Comparison of ENCODE assay signal across 21 cellular contexts in genomic region chr4:55291227-55291629, GRCh38. TPM values are rescaled to one million over a fixed set of nuclear protein-coding genes. Genes with fewer than 3 reads are reported as not detected.
DNase-seq lines count a peak whose midpoint lies in the region; TF ChIP-seq lines count a peak whose summit lies in the region.
"Had no signal": no experiment of that assay in that cellular context is flagged by ENCODE, and none has a peak within 500 bp of the region (broad histone marks: within the 10 kb centered on the region; RNA-seq: fewer than 3 reads in every experiment).

No MANE protein-coding gene starts in this region.

- H3K4me3 ChIP-seq in adrenal gland (no peak overlapping the region), fibroblast of the aortic adventitia (ENCODE audit: low read depth, low read length) (no peak overlapping the region), SK-N-SH (ENCODE audit: low read depth in 2 of 2, low read length in 1 of 2) (no peak overlapping the region), H7 (ENCODE audit: insufficient read depth, low read depth, low read length) (no peak overlapping the region)
- H3K4me3 ChIP-seq: A549, esophagus squamous epithelium, pancreas, skin epidermis had no signal

- H3K27me3 ChIP-seq in adrenal gland (no peaks in the 10 kb centered on the region), SK-N-SH (ENCODE audit: insufficient read depth) (no peaks in the 10 kb centered on the region), H7 (ENCODE audit: control insufficient read depth, insufficient read depth, low read length) (no peaks in the 10 kb centered on the region)
- H3K27me3 ChIP-seq: esophagus squamous epithelium had no signal

- H3K4me1 ChIP-seq in adrenal gland (replicated peaks in 1 of 2) (no peaks in the 10 kb centered on the region), SK-N-SH (ENCODE audit: control insufficient read depth in 1 of 2, insufficient read depth in 2 of 2, low read depth in 1 of 2, low read length in 1 of 2) (no peaks in the 10 kb centered on the region)
- H3K4me1 ChIP-seq: A549, esophagus squamous epithelium, pancreas had no signal

- CTCF ChIA-PET in SK-N-SH (lab: Yijun Ruan, JAX), result interaction anchor here (1.2 kb wide), 1 partner anchor 21 kb away, joined by 3 read pairs; no protein-coding TSS in a partner anchor

- no peaks in the 10 kb centered on the region for H4K20me1 ChIP-seq in SK-N-SH (ENCODE audit: insufficient read depth)

- intact Hi-C loops in adrenal gland (cut with DNase I), result no loop called here

- peak; percentile 4 for DNase-seq in AG08395 (ENCODE audit: low spot score)
- peak in 4 of 7 donors; percentile 4 to 24 (median 16) for DNase-seq in adrenal gland
- peak; percentile 70 for DNase-seq in fibroblast of the aortic adventitia (ENCODE audit: low read depth)
- DNase-seq in myocyte (ENCODE audit: low read depth), result peak; percentile 38
- no peak for DNase-seq in SK-N-SH
- no peak for DNase-seq in SKM-1 treated with dmso at 0.1 percent for 144 hours (lab: John Stamatoyannopoulos, UW; ENCODE audit: unreplicated experiment)
- no peak for DNase-seq in H7
- no peak for DNase-seq in DMS153 (lab: John Stamatoyannopoulos, UW)
- DNase-seq: activated CD4-positive, alpha-beta T cell treated with anti-CD3 and anti-CD28 coated beads, Interleukin-2, amount 10 ng/mL, durations not matched to agents 24 days and 14 days; cerebellar nuclear complex; effector memory CD8-positive, alpha-beta T cell; esophagus squamous epithelium; hypothalamus; kidney; naive thymus-derived CD8-positive, alpha-beta T cell; NCI-H1694 treated with DMSO at 0.1 percent for 48 hours; NCI-H2227 treated with DMSO at 0.1 percent for 48 hours; pancreas; stimulated activated CD4-positive, alpha-beta T cell treated with anti-CD3 and anti-CD28 coated beads, Interleukin-4, amount 100 ng/mL, for 24 hours had no signal

- H3K9ac ChIP-seq in SK-N-SH, result no peak overlapping the region

- no peak for TF ChIP-seq POLR2A in adrenal gland (IDR thresholded peaks at IDR 0.05)

- H3K79me2 ChIP-seq in SK-N-SH (ENCODE audit: insufficient read depth), result no peaks in the 10 kb centered on the region

- TF ChIP-seq RAD21 in SK-N-SH (IDR thresholded peaks at IDR 0.05; ENCODE audit: low read length), result no peak

- no peaks in the 10 kb centered on the region for H3F3A ChIP-seq in SK-N-SH (replicated peaks; ENCODE audit: insufficient read depth)

- POLR2A ChIA-PET in SK-N-SH (lab: Yijun Ruan, JAX), result no interaction called here

- H3K9me2 ChIP-seq in SK-N-SH, result no peaks in the 10 kb centered on the region

- no peak for TF ChIP-seq CTCF in adrenal gland (IDR thresholded peaks at IDR 0.05)
- TF ChIP-seq CTCF in fibroblast of the aortic adventitia (IDR thresholded peaks at IDR 0.05; ENCODE audit: insufficient read depth, low read length), result no peak
- TF ChIP-seq CTCF in SK-N-SH (IDR thresholded peaks at IDR 0.05), result no peak

- 24 to 39% (median 38%) methylated on average over 3 of the region's 3 CpGs for WGBS in adrenal gland, 4 donors
- WGBS in SK-N-SH (ENCODE audit: low lambda C conversion rate), result 33% methylated on average over 3 of the region's 3 CpGs

- H3K27ac ChIP-seq in adrenal gland, result no peak overlapping the region
- no peak overlapping the region for H3K27ac ChIP-seq in SK-N-SH (ENCODE audit: low read depth in 2 of 2, low read length in 1 of 2)
- H3K27ac ChIP-seq: A549, esophagus squamous epithelium, pancreas, skin epidermis had no signal

- H3K4me2 ChIP-seq in SK-N-SH, result no peak overlapping the region
- H3K4me2 ChIP-seq: A549 had no signal

- H3K9me3 ChIP-seq in adrenal gland (replicated peaks in 1 of 3) (no peaks in the 10 kb centered on the region), SK-N-SH (no peaks in the 10 kb centered on the region)
- H3K9me3 ChIP-seq: A549, esophagus squamous epithelium, pancreas had no signal

- H2AFZ ChIP-seq in SK-N-SH (ENCODE audit: low read depth), result no peak overlapping the region

- no peak for TF ChIP-seq EP300 in SK-N-SH (IDR thresholded peaks at IDR 0.05; ENCODE audit: borderline replicate concordance in 1 of 2, low read depth in 1 of 2, low read length in 1 of 2)

- H3K36me3 ChIP-seq in adrenal gland (replicated peaks in 1 of 2) (no peaks in the 10 kb centered on the region), SK-N-SH (replicated peaks in 1 of 2; ENCODE audit: control insufficient read depth in 1 of 2, insufficient read depth in 2 of 2, low read length in 1 of 2) (no peaks in the 10 kb centered on the region), H7 (replicated peaks; ENCODE audit: control insufficient read depth, insufficient read depth, low read length) (no peaks in the 10 kb centered on the region)
- H3K36me3 ChIP-seq: esophagus squamous epithelium, pancreas had no signal

TF ChIP-seq in SK-N-SH, 30 proteins besides CTCF, POLR2A, EP300 and RAD21:
- TF ChIP-seq MXI1 (IDR thresholded peaks at IDR 0.05; ENCODE audit: low read depth, low read length) (no peak), REST (IDR thresholded peaks at IDR 0.05; ENCODE audit: low read depth, low read length) (no peak), YY1 (IDR thresholded peaks at IDR 0.05; ENCODE audit: low read depth) (no peak), POLR2AphosphoS5 (IDR thresholded peaks at IDR 0.05; ENCODE audit: low read depth, low read length) (no peak), TCF12 (IDR thresholded peaks at IDR 0.05) (no peak), FOXJ3 (CRISPR knock-in tag; IDR thresholded peaks at IDR 0.05) (no peak), IRF3 (IDR thresholded peaks at IDR 0.05; ENCODE audit: low read depth, low read length) (no peak), NRF1 (IDR thresholded peaks at IDR 0.05; ENCODE audit: low read depth, low read length) (no peak), SMC3 (IDR thresholded peaks at IDR 0.05; ENCODE audit: low read depth, low read length) (no peak), MEF2A (IDR thresholded peaks at IDR 0.05; ENCODE audit: borderline replicate concordance, low read depth) (no peak), ZBTB33 (IDR thresholded peaks at IDR 0.05; ENCODE audit: borderline replicate concordance, low read depth) (no peak), RFX5 (IDR thresholded peaks at IDR 0.05; ENCODE audit: low read length) (no peak)

RNA-seq across cellular contexts. Expression of gene SRD5A3, which starts 54.8 kb away (rescaled TPM):
- total RNA-seq in adrenal gland (10 to 100 TPM; 12.5 to 28.4 (median 19.1) TPM), fibroblast of the aortic adventitia (ENCODE audit: low replicate concordance) (4.8 and 22.2 TPM in 2 replicates), myocyte (6.8 and 11.6 TPM in 2 replicates)
- polyA plus RNA-seq in adrenal gland (10 to 100 TPM in 2 of 3 donors, 1 to 10 TPM in 1; 6.8 to 15.8 (median 15.7) TPM), SK-N-SH (2012; rRNA removed) (5.1 TPM in 2 replicates)
- polyA plus RNA-seq in myocyte (2012), result 17.2 TPM
- 5.9 and 6.4 TPM in 2 replicates for polyA plus RNA-seq in SK-N-SH (2012; cell fraction: cytosol; rRNA removed)
- 2.1 TPM in 2 replicates for polyA plus RNA-seq in SK-N-SH (2012; cell fraction: nucleus; rRNA removed)
- 31.9 and 33.9 TPM in 2 replicates for total RNA-seq in H7 (2014; rRNA removed; shearing (Covaris generic))

Comparison
In these comparisons a context has a peak if more than half of its experiments do, and no peak if none do; other contexts are left out.
1. DNase-seq: peak in AG08395 (single experiment), adrenal gland (4 of 7), fibroblast of the aortic adventitia (single experiment) and myocyte (single experiment); none in SK-N-SH (single experiment), SKM-1 treated with dmso at 0.1 percent for 144 hours (single experiment), H7 (single experiment) and DMS153 (single experiment).